Comparison of ENCODE assay signal across 11 cellular contexts in the genomic region with DNA sequence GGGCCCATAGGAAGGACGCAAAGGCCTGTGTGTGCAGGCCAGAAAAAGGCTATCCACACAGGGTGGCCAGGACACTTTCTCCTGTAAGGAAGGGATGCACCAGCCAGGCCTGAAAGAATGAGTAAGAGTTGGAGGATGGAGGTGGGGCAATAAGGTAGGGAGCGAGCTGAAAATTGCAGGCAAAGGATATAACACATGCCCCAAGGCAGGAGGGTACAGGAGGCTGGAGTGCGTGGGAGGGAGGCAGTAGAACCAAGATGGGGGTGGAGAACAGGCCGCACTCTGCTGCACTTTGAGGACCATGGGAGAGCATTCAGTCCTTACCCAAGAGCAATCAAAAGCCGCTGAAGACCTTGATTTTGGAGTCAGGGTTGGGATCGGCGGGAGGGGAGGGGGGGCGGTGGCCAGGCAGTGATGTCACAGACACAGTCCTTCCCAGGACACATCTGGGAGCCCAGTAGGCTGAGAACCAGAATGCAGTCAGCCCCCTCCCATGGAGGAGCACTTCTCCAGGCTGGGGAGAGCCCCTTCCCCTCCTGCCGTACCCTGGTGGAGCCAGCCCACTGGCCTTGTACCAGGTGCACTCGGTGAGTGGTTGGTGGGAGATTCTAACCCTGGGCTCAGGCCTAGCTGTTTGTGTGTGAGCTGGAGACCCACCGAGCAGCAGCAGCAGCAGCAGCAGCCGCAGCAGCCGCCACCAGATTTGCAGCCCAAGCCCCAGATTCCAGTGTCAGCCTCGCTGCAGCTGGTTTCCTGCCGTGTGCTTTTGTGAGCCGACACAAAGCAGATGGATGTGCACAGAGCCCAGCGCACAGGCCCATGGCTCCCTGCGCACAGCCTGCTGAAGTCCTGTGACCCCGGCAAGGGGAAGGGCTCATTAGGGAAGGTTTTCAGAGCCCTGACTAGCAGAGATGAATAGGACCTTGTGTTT. TPM values are rescaled to one million over a fixed set of nuclear protein-coding genes. Genes with fewer than 3 reads are reported as not detected.
DNase-seq lines count a peak whose midpoint lies in the region; FAIRE-seq and TF ChIP-seq lines count a peak whose summit lies in the region.
"Had no signal": no experiment of that assay in that cellular context is flagged by ENCODE, and none has a peak within 500 bp of the region (broad histone marks: within the 10 kb centered on the region; RNA-seq: fewer than 3 reads in every experiment).

No MANE protein-coding gene starts in this region.

- H3K4me3 Mint-ChIP-seq in activated naive CD4-positive, alpha-beta T cell treated with anti-CD3 and anti-CD28 coated beads, Interleukin-2, amount 10 ng/mL, durations not matched to agents 7 days and 5 days = no peak overlapping the region

- CTCF ChIA-PET in activated naive CD4-positive, alpha-beta T cell treated with anti-CD3 and anti-CD28 coated beads, Interleukin-2, amount 10 ng/mL, durations not matched to agents 7 days and 5 days (lab: Charles Lee) = no interaction called here

- H3K9ac ChIP-seq in kidney (ENCODE audit: low read length in 2 of 2) = no peak overlapping the region
- no peak overlapping the region for H3K9ac ChIP-seq in stomach smooth muscle (ENCODE audit: low read length in 2 of 2)

- no peaks in the 10 kb centered on the region for H3K27me3 ChIP-seq in stomach smooth muscle (ENCODE audit: control insufficient read depth in 1 of 2, insufficient read depth in 2 of 2, low read length in 2 of 2)
- H3K27me3 ChIP-seq: vagina had no signal

- no peak for TF ChIP-seq POLR2A in H54 (IDR thresholded peaks at IDR 0.05; ENCODE audit: low read depth, low read length)

- DNase-seq in NCI-H2227 (lab: John Stamatoyannopoulos, UW; ENCODE audit: unreplicated experiment) (peak; percentile 32), NCI-H2227 treated with DMSO at 0.1 percent for 48 hours (lab: John Stamatoyannopoulos, UW) (no peak), amygdala (lab: John Stamatoyannopoulos, UW) (peak in 46 of 56 donors; percentile 6 to 79 (median 35)), kidney (peak; percentile 41), NCI-H128 (lab: John Stamatoyannopoulos, UW; ENCODE audit: unreplicated experiment) (no peak), H54 (ENCODE audit: insufficient read length, low spot score) (no peak)
- DNase-seq in activated naive CD4-positive, alpha-beta T cell treated with anti-CD3 and anti-CD28 coated beads, Interleukin-2, amount 10 ng/mL, durations not matched to agents 7 days and 5 days = no peak
- DNase-seq: MM.1S, Right ventricle myocardium superior had no signal

- H3K4me3 ChIP-seq in kidney (ENCODE audit: low read length in 2 of 2) (no peak overlapping the region), stomach smooth muscle (ENCODE audit: low read length in 2 of 2) (no peak overlapping the region)
- H3K4me3 ChIP-seq: vagina had no signal

- H3K27ac ChIP-seq in kidney (ENCODE audit: low read depth in 2 of 2, low read length in 2 of 2) (no peak overlapping the region), stomach smooth muscle (ENCODE audit: low read length) (peak overlapping the region; percentile 75)
- H3K27ac ChIP-seq: vagina had no signal

- intact Hi-C loops in kidney (cut with DNase I) = loop anchor here (10.0 kb wide), 1 partner anchor 55 kb away; a partner anchor contains a TSS

- H3K36me3 ChIP-seq in kidney (ENCODE audit: control insufficient read depth in 1 of 2, insufficient read depth in 2 of 2, low read length in 2 of 2) (peaks cover under 1 to 2% of the 10 kb centered on the region in 2 donors), stomach smooth muscle (ENCODE audit: control insufficient read depth in 2 of 2, insufficient read depth in 2 of 2, low read length in 2 of 2) (peaks cover 0 to 2% of the 10 kb centered on the region in 2 donors)

- no peaks in the 10 kb centered on the region for H3K9me3 Mint-ChIP-seq in activated naive CD4-positive, alpha-beta T cell treated with anti-CD3 and anti-CD28 coated beads, Interleukin-2, amount 10 ng/mL, durations not matched to agents 7 days and 5 days

- H3K4me1 ChIP-seq in kidney (ENCODE audit: control insufficient read depth in 1 of 2, insufficient read depth in 1 of 2, low read depth in 1 of 2, low read length in 2 of 2) = peaks cover 44 to 48% of the 10 kb centered on the region in 2 donors
- H3K4me1 ChIP-seq in stomach smooth muscle (ENCODE audit: control insufficient read depth, insufficient read depth, low read length) = peaks cover 74% of the 10 kb centered on the region

- peaks cover 15% of the 10 kb centered on the region for H3K27me3 Mint-ChIP-seq in activated naive CD4-positive, alpha-beta T cell treated with anti-CD3 and anti-CD28 coated beads, Interleukin-2, amount 10 ng/mL, durations not matched to agents 7 days and 5 days

- no peaks in the 10 kb centered on the region for H3K4me1 Mint-ChIP-seq in activated naive CD4-positive, alpha-beta T cell treated with anti-CD3 and anti-CD28 coated beads, Interleukin-2, amount 10 ng/mL, durations not matched to agents 7 days and 5 days

- no peaks in the 10 kb centered on the region for H3K9me3 ChIP-seq in kidney (ENCODE audit: control insufficient read depth in 1 of 2, low read length in 2 of 2)
- no peaks in the 10 kb centered on the region for H3K9me3 ChIP-seq in stomach smooth muscle (ENCODE audit: control insufficient read depth in 2 of 2, low read length in 2 of 2)
- H3K9me3 ChIP-seq: vagina had no signal

- FAIRE-seq in kidney (lab: Jason Lieb, UNC) (no peak), H54 (lab: Jason Lieb, UNC) (no peak)

- H3K36me3 Mint-ChIP-seq in activated naive CD4-positive, alpha-beta T cell treated with anti-CD3 and anti-CD28 coated beads, Interleukin-2, amount 10 ng/mL, durations not matched to agents 7 days and 5 days = peaks cover 15% of the 10 kb centered on the region

- no peak overlapping the region for H3K27ac Mint-ChIP-seq in activated naive CD4-positive, alpha-beta T cell treated with anti-CD3 and anti-CD28 coated beads, Interleukin-2, amount 10 ng/mL, durations not matched to agents 7 days and 5 days

- no peak for TF ChIP-seq CTCF in kidney (IDR thresholded peaks at IDR 0.05; ENCODE audit: borderline replicate concordance, extremely low read depth, insufficient read depth)

RNA-seq across cellular contexts. Expression of a gene that starts 17.5 kb away (rescaled TPM):
- 37.6 TPM for total RNA-seq in kidney
- 15.8 TPM for polyA plus RNA-seq in kidney (ENCODE audit: insufficient read depth, low read depth, low replicate concordance)

RNA-seq across cellular contexts. Expression of a gene that starts 29.2 kb away (rescaled TPM):
- total RNA-seq in kidney = 91.9 TPM
- 74.3 TPM for polyA plus RNA-seq in kidney (ENCODE audit: insufficient read depth, low read depth, low replicate concordance)

RNA-seq across cellular contexts. Expression of a gene that starts 55.5 kb away (rescaled TPM):
- total RNA-seq in kidney = 156 TPM
- polyA plus RNA-seq in kidney (ENCODE audit: insufficient read depth, low read depth, low replicate concordance) = 9.3 TPM

Comparison
In these comparisons a context has a peak if more than half of its experiments do, and no peak if none do; other contexts are left out.
1. DNase-seq: peak in NCI-H2227 (single experiment), amygdala (46 of 56) and kidney (single experiment); none in NCI-H2227 treated with DMSO at 0.1 percent for 48 hours (single experiment), activated naive CD4-positive, alpha-beta T cell treated with anti-CD3 and anti-CD28 coated beads, Interleukin-2, amount 10 ng/mL, durations not matched to agents 7 days and 5 days (single experiment), NCI-H128 (single experiment) and H54 (single experiment).